1 cellular context compared by ENCODE assay signal in the genomic region with DNA sequence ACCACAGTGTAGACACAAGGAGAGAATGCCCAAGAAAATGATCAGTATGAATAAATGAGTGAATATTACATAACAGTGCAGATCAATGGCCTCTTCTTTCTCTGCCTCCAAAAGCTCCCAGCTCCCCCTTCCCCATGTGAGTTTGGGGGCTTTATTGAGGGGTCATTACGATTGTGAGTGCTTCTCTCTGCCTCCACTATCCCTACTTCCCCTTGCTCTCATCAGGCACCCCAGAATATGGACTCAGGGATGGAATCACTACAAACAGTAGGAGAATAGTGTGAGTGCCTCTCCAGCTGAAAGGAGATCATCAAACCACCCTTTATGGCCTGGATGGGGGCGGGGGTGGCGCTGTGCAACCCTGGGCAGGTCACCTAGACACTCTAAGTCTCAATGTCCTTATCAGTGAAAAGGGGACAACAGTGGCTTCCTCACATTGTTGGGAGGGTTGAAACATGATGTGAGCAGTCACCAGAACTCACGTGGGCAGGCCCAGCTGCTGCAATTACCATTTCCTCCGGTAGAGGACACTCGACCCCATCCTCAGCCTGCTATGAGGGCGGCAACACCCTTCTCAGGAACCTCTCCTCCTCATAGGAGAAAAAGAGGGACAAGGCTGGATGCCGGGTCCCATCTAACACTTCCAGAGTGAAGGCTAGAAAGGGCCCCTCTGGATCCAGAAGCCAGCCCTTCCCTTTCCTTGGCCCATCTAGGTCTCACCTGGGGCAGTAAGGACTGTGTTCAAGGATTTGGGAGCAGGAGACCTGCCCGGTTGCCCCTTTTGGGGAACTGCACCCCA.
TF ChIP-seq lines count a peak whose summit lies in the region.

No MANE protein-coding gene starts in this region.

TF ChIP-seq in HEK293, 187 proteins besides CTCF, POLR2A, EP300 and RAD21 (continued from another document and continues in another):
- TF ChIP-seq, protein P1, sequence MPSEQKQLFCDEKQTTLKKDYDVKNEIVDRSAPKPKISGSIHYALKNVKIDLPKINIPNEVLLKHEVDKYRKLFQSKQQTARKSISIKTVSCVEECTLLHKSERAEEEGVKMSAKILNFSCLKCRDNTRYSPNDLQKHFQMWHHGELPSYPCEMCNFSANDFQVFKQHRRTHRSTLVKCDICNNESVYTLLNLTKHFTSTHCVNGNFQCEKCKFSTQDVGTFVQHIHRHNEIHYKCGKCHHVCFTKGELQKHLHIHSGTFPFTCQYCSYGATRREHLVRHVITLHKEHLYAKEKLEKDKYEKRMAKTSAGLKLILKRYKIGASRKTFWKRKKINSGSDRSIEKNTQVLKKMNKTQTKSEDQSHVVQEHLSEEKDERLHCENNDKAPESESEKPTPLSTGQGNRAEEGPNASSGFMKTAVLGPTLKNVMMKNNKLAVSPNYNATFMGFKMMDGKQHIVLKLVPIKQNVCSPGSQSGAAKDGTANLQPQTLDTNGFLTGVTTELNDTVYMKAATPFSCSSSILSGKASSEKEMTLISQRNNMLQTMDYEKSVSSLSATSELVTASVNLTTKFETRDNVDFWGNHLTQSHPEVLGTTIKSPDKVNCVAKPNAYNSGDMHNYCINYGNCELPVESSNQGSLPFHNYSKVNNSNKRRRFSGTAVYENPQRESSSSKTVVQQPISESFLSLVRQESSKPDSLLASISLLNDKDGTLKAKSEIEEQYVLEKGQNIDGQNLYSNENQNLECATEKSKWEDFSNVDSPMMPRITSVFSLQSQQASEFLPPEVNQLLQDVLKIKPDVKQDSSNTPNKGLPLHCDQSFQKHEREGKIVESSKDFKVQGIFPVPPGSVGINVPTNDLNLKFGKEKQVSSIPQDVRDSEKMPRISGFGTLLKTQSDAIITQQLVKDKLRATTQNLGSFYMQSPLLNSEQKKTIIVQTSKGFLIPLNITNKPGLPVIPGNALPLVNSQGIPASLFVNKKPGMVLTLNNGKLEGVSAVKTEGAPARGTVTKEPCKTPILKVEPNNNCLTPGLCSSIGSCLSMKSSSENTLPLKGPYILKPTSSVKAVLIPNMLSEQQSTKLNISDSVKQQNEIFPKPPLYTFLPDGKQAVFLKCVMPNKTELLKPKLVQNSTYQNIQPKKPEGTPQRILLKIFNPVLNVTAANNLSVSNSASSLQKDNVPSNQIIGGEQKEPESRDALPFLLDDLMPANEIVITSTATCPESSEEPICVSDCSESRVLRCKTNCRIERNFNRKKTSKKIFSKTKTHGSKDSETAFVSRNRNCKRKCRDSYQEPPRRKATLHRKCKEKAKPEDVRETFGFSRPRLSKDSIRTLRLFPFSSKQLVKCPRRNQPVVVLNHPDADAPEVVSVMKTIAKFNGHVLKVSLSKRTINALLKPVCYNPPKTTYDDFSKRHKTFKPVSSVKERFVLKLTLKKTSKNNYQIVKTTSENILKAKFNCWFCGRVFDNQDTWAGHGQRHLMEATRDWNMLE (tag by site-specific recombination; conservative IDR thresholded peaks at IDR 0.05; ENCODE audit: low read depth) = no peak
- TF ChIP-seq ZNF214 (tag by site-specific recombination; IDR thresholded peaks at IDR 0.05; ENCODE audit: borderline replicate concordance) (no peak), ZBTB21 (tag by site-specific recombination; IDR thresholded peaks at IDR 0.05) (0 out of 2 replicates have a peak, but pooled peaks have one; percentile 6), ZFP69B (tag by site-specific recombination; IDR thresholded peaks at IDR 0.05) (no peak), SP2 (tag by site-specific recombination; IDR thresholded peaks at IDR 0.05) (no peak), ZNF558 (tag by site-specific recombination; IDR thresholded peaks at IDR 0.05) (no peak), SP7 (tag by site-specific recombination; IDR thresholded peaks at IDR 0.05) (peak; percentile 31; the same call in 1 of the 2 replicates), ZNF391 (tag by site-specific recombination; IDR thresholded peaks at IDR 0.05; ENCODE audit: borderline replicate concordance, low read depth) (0 out of 2 replicates have a peak, but pooled peaks have one; percentile 41), ZNF223 (tag by site-specific recombination; IDR thresholded peaks at IDR 0.05) (no peak), ZNF133 (tag by site-specific recombination; IDR thresholded peaks at IDR 0.05) (no peak), GLIS1 (tag by site-specific recombination; IDR thresholded peaks at IDR 0.05) (no peak), ZNF433 (tag by site-specific recombination; IDR thresholded peaks at IDR 0.05; ENCODE audit: low read depth) (no peak), ZNF596 (tag by site-specific recombination; IDR thresholded peaks at IDR 0.05) (no peak), FEZF1 (tag by site-specific recombination; IDR thresholded peaks at IDR 0.05) (peak; percentile 90), ZNF621 (tag by site-specific recombination; IDR thresholded peaks at IDR 0.05) (no peak), ZBTB48 (tag by site-specific recombination; IDR thresholded peaks at IDR 0.05) (no peak), ZNF146 (tag by site-specific recombination; IDR thresholded peaks at IDR 0.05) (no peak), ZBTB8A (tag by site-specific recombination; IDR thresholded peaks at IDR 0.05) (peak; percentile 90), KLF10 (tag by site-specific recombination; IDR thresholded peaks at IDR 0.05) (peak; percentile 49; the same call in 1 of the 2 replicates), ZNF423 (tag by site-specific recombination; IDR thresholded peaks at IDR 0.05) (no peak), ZNF837 (tag by site-specific recombination; IDR thresholded peaks at IDR 0.05) (no peak), ZNF664 (tag by site-specific recombination; IDR thresholded peaks at IDR 0.05) (peak; percentile 79), ZNF623 (tag by site-specific recombination; IDR thresholded peaks at IDR 0.05) (no peak), ZNF629 (tag by site-specific recombination; IDR thresholded peaks at IDR 0.05) (no peak), SCRT1 (tag by site-specific recombination; IDR thresholded peaks at IDR 0.05; ENCODE audit: borderline replicate concordance) (no peak), GLI2 (tag by site-specific recombination; IDR thresholded peaks at IDR 0.05; ENCODE audit: borderline replicate concordance, low read depth) (no peak), HOXA7 (CRISPR knock-in tag; IDR thresholded peaks at IDR 0.05; ENCODE audit: borderline replicate concordance) (no peak), ZNF354C (tag by site-specific recombination; IDR thresholded peaks at IDR 0.05; ENCODE audit: borderline replicate concordance, low read depth) (no peak)
- TF ChIP-seq, protein P2, sequence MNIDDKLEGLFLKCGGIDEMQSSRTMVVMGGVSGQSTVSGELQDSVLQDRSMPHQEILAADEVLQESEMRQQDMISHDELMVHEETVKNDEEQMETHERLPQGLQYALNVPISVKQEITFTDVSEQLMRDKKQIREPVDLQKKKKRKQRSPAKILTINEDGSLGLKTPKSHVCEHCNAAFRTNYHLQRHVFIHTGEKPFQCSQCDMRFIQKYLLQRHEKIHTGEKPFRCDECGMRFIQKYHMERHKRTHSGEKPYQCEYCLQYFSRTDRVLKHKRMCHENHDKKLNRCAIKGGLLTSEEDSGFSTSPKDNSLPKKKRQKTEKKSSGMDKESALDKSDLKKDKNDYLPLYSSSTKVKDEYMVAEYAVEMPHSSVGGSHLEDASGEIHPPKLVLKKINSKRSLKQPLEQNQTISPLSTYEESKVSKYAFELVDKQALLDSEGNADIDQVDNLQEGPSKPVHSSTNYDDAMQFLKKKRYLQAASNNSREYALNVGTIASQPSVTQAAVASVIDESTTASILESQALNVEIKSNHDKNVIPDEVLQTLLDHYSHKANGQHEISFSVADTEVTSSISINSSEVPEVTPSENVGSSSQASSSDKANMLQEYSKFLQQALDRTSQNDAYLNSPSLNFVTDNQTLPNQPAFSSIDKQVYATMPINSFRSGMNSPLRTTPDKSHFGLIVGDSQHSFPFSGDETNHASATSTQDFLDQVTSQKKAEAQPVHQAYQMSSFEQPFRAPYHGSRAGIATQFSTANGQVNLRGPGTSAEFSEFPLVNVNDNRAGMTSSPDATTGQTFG (tag by site-specific recombination; IDR thresholded peaks at IDR 0.05; ENCODE audit: borderline replicate concordance) = no peak
- TF ChIP-seq, protein P3, sequence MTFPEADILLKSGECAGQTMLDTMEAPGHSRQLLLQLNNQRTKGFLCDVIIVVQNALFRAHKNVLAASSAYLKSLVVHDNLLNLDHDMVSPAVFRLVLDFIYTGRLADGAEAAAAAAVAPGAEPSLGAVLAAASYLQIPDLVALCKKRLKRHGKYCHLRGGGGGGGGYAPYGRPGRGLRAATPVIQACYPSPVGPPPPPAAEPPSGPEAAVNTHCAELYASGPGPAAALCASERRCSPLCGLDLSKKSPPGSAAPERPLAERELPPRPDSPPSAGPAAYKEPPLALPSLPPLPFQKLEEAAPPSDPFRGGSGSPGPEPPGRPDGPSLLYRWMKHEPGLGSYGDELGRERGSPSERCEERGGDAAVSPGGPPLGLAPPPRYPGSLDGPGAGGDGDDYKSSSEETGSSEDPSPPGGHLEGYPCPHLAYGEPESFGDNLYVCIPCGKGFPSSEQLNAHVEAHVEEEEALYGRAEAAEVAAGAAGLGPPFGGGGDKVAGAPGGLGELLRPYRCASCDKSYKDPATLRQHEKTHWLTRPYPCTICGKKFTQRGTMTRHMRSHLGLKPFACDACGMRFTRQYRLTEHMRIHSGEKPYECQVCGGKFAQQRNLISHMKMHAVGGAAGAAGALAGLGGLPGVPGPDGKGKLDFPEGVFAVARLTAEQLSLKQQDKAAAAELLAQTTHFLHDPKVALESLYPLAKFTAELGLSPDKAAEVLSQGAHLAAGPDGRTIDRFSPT (tag by site-specific recombination; IDR thresholded peaks at IDR 0.05) = no peak
- TF ChIP-seq, protein P4, sequence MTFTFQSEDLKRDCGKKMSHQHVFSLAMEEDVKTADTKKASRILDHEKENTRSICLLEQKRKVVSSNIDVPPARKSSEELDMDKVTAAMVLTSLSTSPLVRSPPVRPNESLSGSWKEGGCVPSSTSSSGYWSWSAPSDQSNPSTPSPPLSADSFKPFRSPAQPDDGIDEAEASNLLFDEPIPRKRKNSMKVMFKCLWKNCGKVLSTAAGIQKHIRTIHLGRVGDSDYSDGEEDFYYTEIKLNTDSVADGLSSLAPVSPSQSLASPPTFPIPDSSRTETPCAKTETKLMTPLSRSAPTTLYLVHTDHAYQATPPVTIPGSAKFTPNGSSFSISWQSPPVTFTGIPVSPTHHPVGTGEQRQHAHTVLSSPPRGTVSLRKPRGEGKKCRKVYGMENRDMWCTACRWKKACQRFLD (tag by site-specific recombination; IDR thresholded peaks at IDR 0.05) = no peak
- TF ChIP-seq, protein P5, sequence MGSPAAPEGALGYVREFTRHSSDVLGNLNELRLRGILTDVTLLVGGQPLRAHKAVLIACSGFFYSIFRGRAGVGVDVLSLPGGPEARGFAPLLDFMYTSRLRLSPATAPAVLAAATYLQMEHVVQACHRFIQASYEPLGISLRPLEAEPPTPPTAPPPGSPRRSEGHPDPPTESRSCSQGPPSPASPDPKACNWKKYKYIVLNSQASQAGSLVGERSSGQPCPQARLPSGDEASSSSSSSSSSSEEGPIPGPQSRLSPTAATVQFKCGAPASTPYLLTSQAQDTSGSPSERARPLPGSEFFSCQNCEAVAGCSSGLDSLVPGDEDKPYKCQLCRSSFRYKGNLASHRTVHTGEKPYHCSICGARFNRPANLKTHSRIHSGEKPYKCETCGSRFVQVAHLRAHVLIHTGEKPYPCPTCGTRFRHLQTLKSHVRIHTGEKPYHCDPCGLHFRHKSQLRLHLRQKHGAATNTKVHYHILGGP (tag by site-specific recombination; IDR thresholded peaks at IDR 0.05) = no peak
- TF ChIP-seq, protein P6, sequence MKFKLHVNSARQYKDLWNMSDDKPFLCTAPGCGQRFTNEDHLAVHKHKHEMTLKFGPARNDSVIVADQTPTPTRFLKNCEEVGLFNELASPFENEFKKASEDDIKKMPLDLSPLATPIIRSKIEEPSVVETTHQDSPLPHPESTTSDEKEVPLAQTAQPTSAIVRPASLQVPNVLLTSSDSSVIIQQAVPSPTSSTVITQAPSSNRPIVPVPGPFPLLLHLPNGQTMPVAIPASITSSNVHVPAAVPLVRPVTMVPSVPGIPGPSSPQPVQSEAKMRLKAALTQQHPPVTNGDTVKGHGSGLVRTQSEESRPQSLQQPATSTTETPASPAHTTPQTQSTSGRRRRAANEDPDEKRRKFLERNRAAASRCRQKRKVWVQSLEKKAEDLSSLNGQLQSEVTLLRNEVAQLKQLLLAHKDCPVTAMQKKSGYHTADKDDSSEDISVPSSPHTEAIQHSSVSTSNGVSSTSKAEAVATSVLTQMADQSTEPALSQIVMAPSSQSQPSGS (tag by site-specific recombination; IDR thresholded peaks at IDR 0.05; ENCODE audit: low read depth) = no peak
- TF ChIP-seq, protein P7, sequence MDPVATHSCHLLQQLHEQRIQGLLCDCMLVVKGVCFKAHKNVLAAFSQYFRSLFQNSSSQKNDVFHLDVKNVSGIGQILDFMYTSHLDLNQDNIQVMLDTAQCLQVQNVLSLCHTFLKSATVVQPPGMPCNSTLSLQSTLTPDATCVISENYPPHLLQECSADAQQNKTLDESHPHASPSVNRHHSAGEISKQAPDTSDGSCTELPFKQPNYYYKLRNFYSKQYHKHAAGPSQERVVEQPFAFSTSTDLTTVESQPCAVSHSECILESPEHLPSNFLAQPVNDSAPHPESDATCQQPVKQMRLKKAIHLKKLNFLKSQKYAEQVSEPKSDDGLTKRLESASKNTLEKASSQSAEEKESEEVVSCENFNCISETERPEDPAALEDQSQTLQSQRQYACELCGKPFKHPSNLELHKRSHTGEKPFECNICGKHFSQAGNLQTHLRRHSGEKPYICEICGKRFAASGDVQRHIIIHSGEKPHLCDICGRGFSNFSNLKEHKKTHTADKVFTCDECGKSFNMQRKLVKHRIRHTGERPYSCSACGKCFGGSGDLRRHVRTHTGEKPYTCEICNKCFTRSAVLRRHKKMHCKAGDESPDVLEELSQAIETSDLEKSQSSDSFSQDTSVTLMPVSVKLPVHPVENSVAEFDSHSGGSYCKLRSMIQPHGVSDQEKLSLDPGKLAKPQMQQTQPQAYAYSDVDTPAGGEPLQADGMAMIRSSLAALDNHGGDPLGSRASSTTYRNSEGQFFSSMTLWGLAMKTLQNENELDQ (tag by site-specific recombination; IDR thresholded peaks at IDR 0.05; ENCODE audit: low read depth) = no peak
- TF ChIP-seq, protein P8, sequence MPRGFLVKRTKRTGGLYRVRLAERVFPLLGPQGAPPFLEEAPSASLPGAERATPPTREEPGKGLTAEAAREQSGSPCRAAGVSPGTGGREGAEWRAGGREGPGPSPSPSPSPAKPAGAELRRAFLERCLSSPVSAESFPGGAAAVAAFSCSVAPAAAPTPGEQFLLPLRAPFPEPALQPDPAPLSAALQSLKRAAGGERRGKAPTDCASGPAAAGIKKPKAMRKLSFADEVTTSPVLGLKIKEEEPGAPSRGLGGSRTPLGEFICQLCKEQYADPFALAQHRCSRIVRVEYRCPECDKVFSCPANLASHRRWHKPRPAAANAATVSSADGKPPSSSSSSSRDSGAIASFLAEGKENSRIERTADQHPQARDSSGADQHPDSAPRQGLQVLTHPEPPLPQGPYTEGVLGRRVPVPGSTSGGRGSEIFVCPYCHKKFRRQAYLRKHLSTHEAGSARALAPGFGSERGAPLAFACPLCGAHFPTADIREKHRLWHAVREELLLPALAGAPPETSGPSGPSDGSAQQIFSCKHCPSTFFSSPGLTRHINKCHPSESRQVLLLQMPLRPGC (tag by site-specific recombination; IDR thresholded peaks at IDR 0.05) = no peak
- TF ChIP-seq, protein P9, sequence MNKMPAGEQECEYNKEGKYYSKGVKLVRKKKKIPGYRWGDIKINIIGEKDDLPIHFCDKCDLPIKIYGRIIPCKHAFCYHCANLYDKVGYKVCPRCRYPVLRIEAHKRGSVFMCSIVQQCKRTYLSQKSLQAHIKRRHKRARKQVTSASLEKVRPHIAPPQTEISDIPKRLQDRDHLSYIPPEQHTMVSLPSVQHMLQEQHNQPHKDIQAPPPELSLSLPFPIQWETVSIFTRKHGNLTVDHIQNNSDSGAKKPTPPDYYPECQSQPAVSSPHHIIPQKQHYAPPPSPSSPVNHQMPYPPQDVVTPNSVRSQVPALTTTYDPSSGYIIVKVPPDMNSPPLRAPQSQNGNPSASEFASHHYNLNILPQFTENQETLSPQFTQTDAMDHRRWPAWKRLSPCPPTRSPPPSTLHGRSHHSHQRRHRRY (tag by site-specific recombination; IDR thresholded peaks at IDR 0.05) = no peak
